Comparison of ENCODE assay signal across 9 cellular contexts in the genomic region with DNA sequence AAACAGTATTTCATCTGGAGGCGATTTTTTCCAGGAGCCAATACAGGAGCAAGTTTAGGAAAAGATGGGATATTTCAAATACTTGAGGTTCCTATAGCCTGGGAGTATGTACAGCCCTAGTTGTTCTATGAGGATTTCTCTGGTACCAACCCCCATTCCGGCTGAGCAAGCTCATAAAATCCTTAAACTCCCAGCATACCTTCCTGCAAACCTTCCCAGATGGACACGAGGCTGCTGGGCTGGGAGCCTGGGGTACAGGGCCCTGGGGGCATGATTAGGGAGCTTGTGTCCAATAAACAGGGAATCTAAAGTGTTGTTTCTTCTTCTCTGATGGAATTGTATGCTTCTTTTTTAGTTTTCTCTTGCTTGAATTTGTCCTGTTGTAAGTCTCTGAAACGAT. TPM values are rescaled to one million over a fixed set of nuclear protein-coding genes. Genes with fewer than 3 reads are reported as not detected.
DNase-seq lines count a peak whose midpoint lies in the region; ATAC-seq and TF ChIP-seq lines count a peak whose summit lies in the region.
"Had no signal": no experiment of that assay in that cellular context is flagged by ENCODE, and none has a peak within 500 bp of the region (broad histone marks: within the 10 kb centered on the region; RNA-seq: fewer than 3 reads in every experiment).

No MANE protein-coding gene starts in this region.

- ATAC-seq in activated B cell treated with CpG ODN at 0.5 μM for 24 hours (ENCODE audit: low read depth), result no peak
- no peak for ATAC-seq in GM21423 (IDR thresholded peaks at IDR 0.05; ENCODE audit: unreplicated experiment)

- H3K4me1 ChIP-seq in hepatocyte (ENCODE audit: insufficient read depth) (peaks cover 8% of the 10 kb centered on the region), stomach (peaks cover 16 to 28% (median 23%) of the 10 kb centered on the region in 4 donors)

- H3K79me2 ChIP-seq in hepatocyte, result peaks cover 57% of the 10 kb centered on the region

- WGBS in hepatocyte (ENCODE audit: low lambda C conversion rate, missing lambda C conversion rate), result 10% methylated on average over 4 of the region's 4 CpGs
- WGBS in stomach, 5 donors, result 14 to 22% (median 20%) methylated on average over 4 of the region's 4 CpGs

- H4K20me1 ChIP-seq in hepatocyte (ENCODE audit: insufficient read depth, poor library complexity, severe bottlenecking), result peaks cover 26% of the 10 kb centered on the region

- peaks cover 40% of the 10 kb centered on the region for H3K36me3 Mint-ChIP-seq in T-helper 1 cell treated with Interleukin-12 subunit alpha and Interleukin-12 subunit beta and Interleukin-4 antibody, amounts not matched to agents 30 μg/mL and 1 μg/mL, for 36 hours (ENCODE audit: low read depth)
- peaks cover 60% of the 10 kb centered on the region for H3K36me3 Mint-ChIP-seq in activated B cell treated with CpG ODN at 0.5 μM for 24 hours (ENCODE audit: low read depth)

- H3K9me3 ChIP-seq in hepatocyte (ENCODE audit: low read depth) (no peaks in the 10 kb centered on the region), stomach (no peaks in the 10 kb centered on the region)

- TF ChIP-seq EP300 in stomach (IDR thresholded peaks at IDR 0.05), result no peak

- POLR2A ChIA-PET in activated B cell treated with CpG ODN at 0.5 μM for 24 hours (lab: Charles Lee), result interaction anchor here (0.5 to 2.9 kb wide), 16 partner anchors 9 to 1007 kb away, joined by 3 to 21 read pairs (median 6); a partner anchor contains a TSS

- H3K27ac Mint-ChIP-seq in T-helper 1 cell treated with Interleukin-12 subunit alpha and Interleukin-12 subunit beta and Interleukin-4 antibody, amounts not matched to agents 30 μg/mL and 1 μg/mL, for 36 hours, result peak overlapping the region; percentile 93
- H3K27ac Mint-ChIP-seq in activated B cell treated with CpG ODN at 0.5 μM for 24 hours, result peak overlapping the region; percentile 95

- no peak overlapping the region for H2AFZ ChIP-seq in hepatocyte

- no peaks in the 10 kb centered on the region for H3K9me3 Mint-ChIP-seq in T-helper 1 cell treated with Interleukin-12 subunit alpha and Interleukin-12 subunit beta and Interleukin-4 antibody, amounts not matched to agents 30 μg/mL and 1 μg/mL, for 36 hours
- peaks cover 1% of the 10 kb centered on the region for H3K9me3 Mint-ChIP-seq in activated B cell treated with CpG ODN at 0.5 μM for 24 hours

- H3K27ac ChIP-seq in hepatocyte (peak overlapping the region; percentile 95), stomach (peak overlapping the region; percentile 41 to 99 (median 98))

- DNase-seq in T-helper 1 cell (no peak), activated B cell treated with CpG ODN at 0.5 μM for 24 hours (no peak), hepatocyte (ENCODE audit: low spot score) (no peak), stomach (no peak)
- no peak for DNase-seq in stimulated activated CD4-positive, alpha-beta T cell treated with anti-CD3 and anti-CD28 coated beads, Interleukin-2, amount 100 ng/mL, for 48 hours
- DNase-seq in activated effector memory CD4-positive, alpha-beta T cell treated with Interleukin-2 at 50 U/mL for 16 hours, result no peak
- DNase-seq: SW 1271 had no signal

- peak overlapping the region; percentile 91 for H3K4me2 ChIP-seq in hepatocyte

- H3K36me3 ChIP-seq in hepatocyte (replicated peaks; ENCODE audit: insufficient read depth, low read depth) (no peaks in the 10 kb centered on the region), stomach (peaks cover 37 to 46% (median 43%) of the 10 kb centered on the region in 4 donors)

- no peaks in the 10 kb centered on the region for H3K27me3 Mint-ChIP-seq in T-helper 1 cell treated with Interleukin-12 subunit alpha and Interleukin-12 subunit beta and Interleukin-4 antibody, amounts not matched to agents 30 μg/mL and 1 μg/mL, for 36 hours (ENCODE audit: low read depth)
- H3K27me3 Mint-ChIP-seq in activated B cell treated with CpG ODN at 0.5 μM for 24 hours, result no peaks in the 10 kb centered on the region

- H3K27me3 ChIP-seq in hepatocyte (no peaks in the 10 kb centered on the region), stomach (no peaks in the 10 kb centered on the region)

- no peak for TF ChIP-seq POLR2A in stomach (IDR thresholded peaks at IDR 0.05)

- TF ChIP-seq CTCF in activated B cell treated with CpG ODN at 0.5 μM for 24 hours (IDR thresholded peaks at IDR 0.05) (no peak), hepatocyte (IDR thresholded peaks at IDR 0.05; ENCODE audit: poor library complexity) (no peak), stomach (IDR thresholded peaks at IDR 0.05) (no peak)

- H3K4me3 ChIP-seq in hepatocyte (peak overlapping the region; percentile 51), stomach (peak overlapping the region; percentile 70 to 95 (median 90))

- peak overlapping the region; percentile 96 for H3K4me3 Mint-ChIP-seq in T-helper 1 cell treated with Interleukin-12 subunit alpha and Interleukin-12 subunit beta and Interleukin-4 antibody, amounts not matched to agents 30 μg/mL and 1 μg/mL, for 36 hours
- peak overlapping the region; percentile 86 for H3K4me3 Mint-ChIP-seq in activated B cell treated with CpG ODN at 0.5 μM for 24 hours

- CTCF ChIA-PET in activated B cell treated with CpG ODN at 0.5 μM for 24 hours (lab: Charles Lee), result interaction anchor here (1.1 to 1.3 kb wide), 2 partner anchors 24 to 71 kb away, joined by 4 to 5 read pairs; no protein-coding TSS in a partner anchor

- no peaks in the 10 kb centered on the region for H3K9me2 ChIP-seq in hepatocyte (replicated peaks; ENCODE audit: insufficient read depth)

- intact Hi-C loops in activated B cell treated with CpG ODN at 0.5 μM for 24 hours (cut with micrococcal nuclease) (loop anchor here (2.0 to 5.0 kb wide), 5 partner anchors 41 to 1065 kb away; a partner anchor contains a TSS), stomach (cut with DNase I; ENCODE audit: low total_unique reads) (no loop called here)

- H3K4me1 Mint-ChIP-seq in T-helper 1 cell treated with Interleukin-12 subunit alpha and Interleukin-12 subunit beta and Interleukin-4 antibody, amounts not matched to agents 30 μg/mL and 1 μg/mL, for 36 hours (ENCODE audit: low read depth), result peaks cover 22% of the 10 kb centered on the region
- peaks cover 27% of the 10 kb centered on the region for H3K4me1 Mint-ChIP-seq in activated B cell treated with CpG ODN at 0.5 μM for 24 hours

RNA-seq across cellular contexts. Expression of a gene that starts 1.5 kb away (rescaled TPM):
- total RNA-seq in activated B cell treated with CpG ODN at 0.5 μM for 24 hours, result 246 and 283 TPM in 2 replicates
- total RNA-seq in hepatocyte, result 29.8 and 50.2 TPM in 2 replicates
- 47.5 and 69.0 TPM in 2 replicates for polyA plus RNA-seq in hepatocyte
- 100 to 1,000 TPM in 3 of 5 donors, 10 to 100 TPM in 2; 49.4 to 125 (median 107) TPM for total RNA-seq in stomach
- polyA plus RNA-seq in stomach, result 100 to 1,000 TPM in 1 of 3 donors, 10 to 100 TPM in 2; 56.4 to 109 (median 80.8) TPM

RNA-seq across cellular contexts. Expression of a gene that starts 7.0 kb away (rescaled TPM):
- total RNA-seq in activated B cell treated with CpG ODN at 0.5 μM for 24 hours, result 1.4 and 2.0 TPM in 2 replicates
- 4.1 and 4.6 TPM in 2 replicates for total RNA-seq in hepatocyte
- polyA plus RNA-seq in hepatocyte, result 7.2 and 12.8 TPM in 2 replicates
- total RNA-seq in stomach, result 10 to 100 TPM in 2 of 5 donors, 1 to 10 TPM in 2, not detected in 1; 3.2 to 38.3 (median 15.6) TPM
- 10 to 100 TPM; 28.2 to 74.2 (median 68.7) TPM for polyA plus RNA-seq in stomach

RNA-seq across cellular contexts. Expression of a gene that starts 29.2 kb away (rescaled TPM):
- total RNA-seq in activated B cell treated with CpG ODN at 0.5 μM for 24 hours (10.0 and 11.2 TPM in 2 replicates), hepatocyte (not detected in 2 replicates), stomach (not detected)
- polyA plus RNA-seq in hepatocyte (not detected in 2 replicates), stomach (under 1 TPM in 1 of 3 donors, not detected in 2; 0.25 TPM)

RNA-seq across cellular contexts. Expression of a gene that starts 30.5 kb away (rescaled TPM):
- total RNA-seq in activated B cell treated with CpG ODN at 0.5 μM for 24 hours (309 and 327 TPM in 2 replicates), hepatocyte (113 and 148 TPM in 2 replicates), stomach (100 to 1,000 TPM; 111 to 169 (median 141) TPM)
- polyA plus RNA-seq in hepatocyte (84.6 and 85.7 TPM in 2 replicates), stomach (100 to 1,000 TPM; 157 to 287 (median 180) TPM)

RNA-seq across cellular contexts. Expression of a gene that starts 33.7 kb away (rescaled TPM):
- total RNA-seq in activated B cell treated with CpG ODN at 0.5 μM for 24 hours (2.2 and 2.4 TPM in 2 replicates), hepatocyte (9.3 and 10.4 TPM in 2 replicates), stomach (1 to 10 TPM in 2 of 5 donors, not detected in 3; 1.3 to 1.9 TPM)
- polyA plus RNA-seq in hepatocyte (28.2 and 40.7 TPM in 2 replicates), stomach (10 to 100 TPM in 1 of 3 donors, 1 to 10 TPM in 2; 6.4 to 14.2 (median 6.5) TPM)
